1 cellular context compared by ENCODE assay signal in genomic region chr10:24556137-24556536, GRCh38.
TF ChIP-seq lines count a peak whose summit lies in the region.

No MANE protein-coding gene starts in this region.

TF ChIP-seq in GM23338, 12 proteins besides CTCF, POLR2A, EP300 and RAD21 (continued from another document):
- TF ChIP-seq, protein P1, sequence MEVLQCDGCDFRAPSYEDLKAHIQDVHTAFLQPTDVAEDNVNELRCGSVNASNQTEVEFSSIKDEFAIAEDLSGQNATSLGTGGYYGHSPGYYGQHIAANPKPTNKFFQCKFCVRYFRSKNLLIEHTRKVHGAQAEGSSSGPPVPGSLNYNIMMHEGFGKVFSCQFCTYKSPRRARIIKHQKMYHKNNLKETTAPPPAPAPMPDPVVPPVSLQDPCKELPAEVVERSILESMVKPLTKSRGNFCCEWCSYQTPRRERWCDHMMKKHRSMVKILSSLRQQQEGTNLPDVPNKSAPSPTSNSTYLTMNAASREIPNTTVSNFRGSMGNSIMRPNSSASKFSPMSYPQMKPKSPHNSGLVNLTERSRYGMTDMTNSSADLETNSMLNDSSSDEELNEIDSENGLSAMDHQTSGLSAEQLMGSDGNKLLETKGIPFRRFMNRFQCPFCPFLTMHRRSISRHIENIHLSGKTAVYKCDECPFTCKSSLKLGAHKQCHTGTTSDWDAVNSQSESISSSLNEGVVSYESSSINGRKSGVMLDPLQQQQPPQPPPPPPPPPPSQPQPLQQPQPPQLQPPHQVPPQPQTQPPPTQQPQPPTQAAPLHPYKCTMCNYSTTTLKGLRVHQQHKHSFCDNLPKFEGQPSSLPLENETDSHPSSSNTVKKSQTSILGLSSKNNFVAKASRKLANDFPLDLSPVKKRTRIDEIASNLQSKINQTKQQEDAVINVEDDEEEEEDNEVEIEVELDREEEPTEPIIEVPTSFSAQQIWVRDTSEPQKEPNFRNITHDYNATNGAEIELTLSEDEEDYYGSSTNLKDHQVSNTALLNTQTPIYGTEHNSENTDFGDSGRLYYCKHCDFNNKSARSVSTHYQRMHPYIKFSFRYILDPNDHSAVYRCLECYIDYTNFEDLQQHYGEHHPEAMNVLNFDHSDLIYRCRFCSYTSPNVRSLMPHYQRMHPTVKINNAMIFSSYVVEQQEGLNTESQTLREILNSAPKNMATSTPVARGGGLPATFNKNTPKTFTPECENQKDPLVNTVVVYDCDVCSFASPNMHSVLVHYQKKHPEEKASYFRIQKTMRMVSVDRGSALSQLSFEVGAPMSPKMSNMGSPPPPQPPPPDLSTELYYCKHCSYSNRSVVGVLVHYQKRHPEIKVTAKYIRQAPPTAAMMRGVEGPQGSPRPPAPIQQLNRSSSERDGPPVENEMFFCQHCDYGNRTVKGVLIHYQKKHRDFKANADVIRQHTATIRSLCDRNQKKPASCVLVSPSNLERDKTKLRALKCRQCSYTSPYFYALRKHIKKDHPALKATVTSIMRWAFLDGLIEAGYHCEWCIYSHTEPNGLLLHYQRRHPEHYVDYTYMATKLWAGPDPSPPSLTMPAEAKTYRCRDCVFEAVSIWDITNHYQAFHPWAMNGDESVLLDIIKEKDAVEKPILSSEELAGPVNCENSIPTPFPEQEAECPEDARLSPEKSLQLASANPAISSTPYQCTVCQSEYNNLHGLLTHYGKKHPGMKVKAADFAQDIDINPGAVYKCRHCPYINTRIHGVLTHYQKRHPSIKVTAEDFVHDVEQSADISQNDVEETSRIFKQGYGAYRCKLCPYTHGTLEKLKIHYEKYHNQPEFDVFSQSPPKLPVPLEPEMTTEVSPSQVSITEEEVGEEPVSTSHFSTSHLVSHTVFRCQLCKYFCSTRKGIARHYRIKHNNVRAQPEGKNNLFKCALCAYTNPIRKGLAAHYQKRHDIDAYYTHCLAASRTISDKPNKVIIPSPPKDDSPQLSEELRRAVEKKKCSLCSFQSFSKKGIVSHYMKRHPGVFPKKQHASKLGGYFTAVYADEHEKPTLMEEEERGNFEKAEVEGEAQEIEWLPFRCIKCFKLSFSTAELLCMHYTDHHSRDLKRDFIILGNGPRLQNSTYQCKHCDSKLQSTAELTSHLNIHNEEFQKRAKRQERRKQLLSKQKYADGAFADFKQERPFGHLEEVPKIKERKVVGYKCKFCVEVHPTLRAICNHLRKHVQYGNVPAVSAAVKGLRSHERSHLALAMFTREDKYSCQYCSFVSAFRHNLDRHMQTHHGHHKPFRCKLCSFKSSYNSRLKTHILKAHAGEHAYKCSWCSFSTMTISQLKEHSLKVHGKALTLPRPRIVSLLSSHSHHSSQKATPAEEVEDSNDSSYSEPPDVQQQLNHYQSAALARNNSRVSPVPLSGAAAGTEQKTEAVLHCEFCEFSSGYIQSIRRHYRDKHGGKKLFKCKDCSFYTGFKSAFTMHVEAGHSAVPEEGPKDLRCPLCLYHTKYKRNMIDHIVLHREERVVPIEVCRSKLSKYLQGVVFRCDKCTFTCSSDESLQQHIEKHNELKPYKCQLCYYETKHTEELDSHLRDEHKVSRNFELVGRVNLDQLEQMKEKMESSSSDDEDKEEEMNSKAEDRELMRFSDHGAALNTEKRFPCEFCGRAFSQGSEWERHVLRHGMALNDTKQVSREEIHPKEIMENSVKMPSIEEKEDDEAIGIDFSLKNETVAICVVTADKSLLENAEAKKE (CRISPR knock-in tag; IDR thresholded peaks at IDR 0.05): no peak
- TF ChIP-seq NANOG (IDR thresholded peaks at IDR 0.05; ENCODE audit: borderline replicate concordance): no peak
